24 cellular contexts compared by ENCODE assay signal in the genomic region with DNA sequence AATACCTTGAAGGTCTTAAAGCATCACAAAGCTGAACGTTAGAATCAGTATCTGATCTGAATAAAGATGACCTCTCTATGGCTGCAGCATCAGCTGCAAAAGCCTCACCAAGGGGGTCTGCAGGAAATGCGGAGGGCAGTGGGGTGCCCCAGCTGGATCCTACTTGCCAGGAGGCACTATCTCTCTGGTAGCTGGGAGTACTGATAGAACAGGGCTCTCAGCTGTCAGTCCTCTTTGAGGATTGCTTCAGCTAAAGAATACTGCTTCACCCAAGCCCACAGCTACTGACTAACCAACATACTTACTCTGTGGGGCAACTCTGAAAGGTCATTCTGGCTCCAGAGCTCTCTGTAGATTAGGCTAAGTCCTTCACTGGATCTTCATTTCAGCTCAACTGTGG.
"Had no signal": no experiment of that assay in that cellular context is flagged by ENCODE, and none has a peak within 500 bp of the region (broad histone marks: within the 10 kb centered on the region; RNA-seq: fewer than 3 reads in every experiment).

No MANE protein-coding gene starts in this region.

- H3K27ac ChIP-seq: heart right ventricle, hepatocyte, left ventricle myocardium inferior, parathyroid adenoma, right atrium auricular region, right lobe of liver, stomach, testis, thyroid gland, transverse colon, upper lobe of left lung had no signal

- H3K9me3 ChIP-seq: mucosa of descending colon, right atrium auricular region, right lobe of liver, testis, thyroid gland, transverse colon, upper lobe of left lung had no signal

- DNase-seq: heart right ventricle; islet precursor cell; left ventricle myocardium inferior; midbrain; mucosa of descending colon; naive thymus-derived CD4-positive, alpha-beta T cell; nucleus accumbens; right lobe of liver; stimulated activated CD4-positive, alpha-beta T cell treated with anti-CD3 and anti-CD28 coated beads, Interleukin-12 subunit alpha, Interleukin-12 subunit beta, amount 100 ng/mL, for 4 hours; stimulated activated CD4-positive, alpha-beta T cell treated with anti-CD3 and anti-CD28 coated beads, Interleukin-15, amount 100 ng/mL, for 24 hours; stimulated activated CD4-positive, alpha-beta T cell treated with anti-CD3 and anti-CD28 coated beads, Interleukin-2, amount 100 ng/mL, for 24 hours; stimulated activated CD4-positive, alpha-beta T cell treated with anti-CD3 and anti-CD28 coated beads, Interleukin-4, amount 100 ng/mL, for 1 hour; stimulated activated naive B cell treated with anti-CD40 and anti-IgM and Interleukin-4, amounts not matched to agents 10 μg/mL and 1 μg/mL and 100 μg/mL, for 72 hours; stimulated activated naive CD8-positive, alpha-beta T cell treated with anti-CD3 and anti-CD28 coated beads, Interleukin-15, Interleukin-2, amounts not matched to agents 100 U/mL and 50 U/mL, for 24 hours; stomach; testis; thyroid gland; transverse colon; upper lobe of left lung had no signal

- H3K27ac Mint-ChIP-seq: natural killer cell treated with Interleukin-12 subunit alpha and Interleukin-12 subunit beta and Interleukin-15 and Interleukin-18, amount 100 ng/mL, for 72 hours; stimulated activated naive B cell treated with anti-CD40 and anti-IgM and Interleukin-4, amounts not matched to agents 10 μg/mL and 1 μg/mL and 100 μg/mL, for 72 hours had no signal

- H3K36me3 ChIP-seq: heart right ventricle, left ventricle myocardium inferior, right atrium auricular region, right lobe of liver, stomach, thyroid gland, transverse colon, upper lobe of left lung had no signal

- H3K27me3 Mint-ChIP-seq: naive thymus-derived CD4-positive, alpha-beta T cell; natural killer cell treated with Interleukin-12 subunit alpha and Interleukin-12 subunit beta and Interleukin-15 and Interleukin-18, amount 100 ng/mL, for 72 hours; stimulated activated naive B cell treated with anti-CD40 and anti-IgM and Interleukin-4, amounts not matched to agents 10 μg/mL and 1 μg/mL and 100 μg/mL, for 72 hours had no signal

- ATAC-seq: heart right ventricle; mucosa of descending colon; naive thymus-derived CD4-positive, alpha-beta T cell; natural killer cell treated with Interleukin-12 subunit alpha and Interleukin-12 subunit beta and Interleukin-15 and Interleukin-18, amount 100 ng/mL, for 72 hours; right lobe of liver; stimulated activated naive B cell treated with anti-CD40 and anti-IgM and Interleukin-4, amounts not matched to agents 10 μg/mL and 1 μg/mL and 100 μg/mL, for 72 hours; stimulated activated naive CD8-positive, alpha-beta T cell treated with anti-CD3 and anti-CD28 coated beads, Interleukin-15, Interleukin-2, amounts not matched to agents 100 U/mL and 50 U/mL, for 24 hours had no signal

- H3K4me3 Mint-ChIP-seq: naive thymus-derived CD4-positive, alpha-beta T cell; natural killer cell treated with Interleukin-12 subunit alpha and Interleukin-12 subunit beta and Interleukin-15 and Interleukin-18, amount 100 ng/mL, for 72 hours; stimulated activated naive B cell treated with anti-CD40 and anti-IgM and Interleukin-4, amounts not matched to agents 10 μg/mL and 1 μg/mL and 100 μg/mL, for 72 hours had no signal

- H3K36me3 Mint-ChIP-seq: naive thymus-derived CD4-positive, alpha-beta T cell; natural killer cell treated with Interleukin-12 subunit alpha and Interleukin-12 subunit beta and Interleukin-15 and Interleukin-18, amount 100 ng/mL, for 72 hours; stimulated activated naive B cell treated with anti-CD40 and anti-IgM and Interleukin-4, amounts not matched to agents 10 μg/mL and 1 μg/mL and 100 μg/mL, for 72 hours had no signal

- H3K27me3 ChIP-seq: heart right ventricle, hepatocyte, right atrium auricular region, right lobe of liver, stomach, testis, thyroid gland, transverse colon, upper lobe of left lung had no signal

- H3K4me1 Mint-ChIP-seq: naive thymus-derived CD4-positive, alpha-beta T cell; stimulated activated naive B cell treated with anti-CD40 and anti-IgM and Interleukin-4, amounts not matched to agents 10 μg/mL and 1 μg/mL and 100 μg/mL, for 72 hours had no signal

- H3K4me1 ChIP-seq: heart right ventricle, left ventricle myocardium inferior, parathyroid adenoma, right atrium auricular region, right lobe of liver, stomach, testis, thyroid gland, transverse colon, upper lobe of left lung had no signal

- H3K4me3 ChIP-seq: heart right ventricle, hepatocyte, left ventricle myocardium inferior, lung, mucosa of descending colon, right atrium auricular region, right lobe of liver, stomach, testis, thyroid gland, transverse colon, upper lobe of left lung had no signal
